Comparison of ENCODE assay signal across 13 cellular contexts in genomic region chr7:131689662-131690234, GRCh38.
"Had no signal": no experiment of that assay in that cellular context is flagged by ENCODE, and none has a peak within 500 bp of the region (broad histone marks: within the 10 kb centered on the region; RNA-seq: fewer than 3 reads in every experiment).

No MANE protein-coding gene starts in this region.

- H3K27ac ChIP-seq: brain microvascular endothelial cell, KMS-11, SJCRH30, SK-N-MC, WERI-Rb-1 had no signal

- H3K9me3 ChIP-seq: SJCRH30 had no signal

- H3K36me3 ChIP-seq: brain microvascular endothelial cell, SJCRH30, WERI-Rb-1 had no signal

- H3K9ac ChIP-seq: KMS-11 had no signal

- H3K4me1 Mint-ChIP-seq: activated CD4-positive, alpha-beta memory T cell treated with anti-CD3 and anti-CD28 coated beads, Interleukin-2, amount 10 ng/mL, durations not matched to agents 7 days and 5 days had no signal

- H3K27ac Mint-ChIP-seq: activated CD4-positive, alpha-beta memory T cell treated with anti-CD3 and anti-CD28 coated beads, Interleukin-2, amount 10 ng/mL, durations not matched to agents 7 days and 5 days; activated CD8-positive, alpha-beta memory T cell treated with anti-CD3 and anti-CD28 coated beads, Interleukin-2, amount 10 ng/mL, durations not matched to agents 7 days and 5 days; activated naive CD4-positive, alpha-beta T cell treated with anti-CD3 and anti-CD28 coated beads, Interleukin-2, amount 10 ng/mL, durations not matched to agents 7 days and 5 days; activated naive CD8-positive, alpha-beta T cell; activated naive CD8-positive, alpha-beta T cell treated with anti-CD3 and anti-CD28 coated beads, Interleukin-2, amount 50 U/mL, for 24 hours had no signal

- H3K4me3 ChIP-seq: SJCRH30, SK-N-MC had no signal

- H3K4me2 ChIP-seq: KMS-11 had no signal

- H3K9me3 Mint-ChIP-seq: activated CD4-positive, alpha-beta memory T cell treated with anti-CD3 and anti-CD28 coated beads, Interleukin-2, amount 10 ng/mL, durations not matched to agents 7 days and 5 days; activated naive CD4-positive, alpha-beta T cell treated with anti-CD3 and anti-CD28 coated beads, Interleukin-2, amount 10 ng/mL, durations not matched to agents 7 days and 5 days; activated naive CD8-positive, alpha-beta T cell treated with anti-CD3 and anti-CD28 coated beads, Interleukin-2, amount 50 U/mL, for 24 hours had no signal

- DNase-seq: NCI-H1436 treated with DMSO at 0.1 percent for 48 hours, NCI-H446 treated with DMSO at 0.1 percent for 48 hours, NCI-H524 treated with DMSO at 0.1 percent for 48 hours had no signal

- H3K27me3 ChIP-seq: brain microvascular endothelial cell, SJCRH30 had no signal

- H3K36me3 Mint-ChIP-seq: activated CD8-positive, alpha-beta memory T cell treated with anti-CD3 and anti-CD28 coated beads, Interleukin-2, amount 10 ng/mL, durations not matched to agents 7 days and 5 days; activated naive CD4-positive, alpha-beta T cell treated with anti-CD3 and anti-CD28 coated beads, Interleukin-2, amount 10 ng/mL, durations not matched to agents 7 days and 5 days; activated naive CD8-positive, alpha-beta T cell had no signal

- H3K4me3 Mint-ChIP-seq: activated CD4-positive, alpha-beta memory T cell treated with anti-CD3 and anti-CD28 coated beads, Interleukin-2, amount 10 ng/mL, durations not matched to agents 7 days and 5 days; activated CD8-positive, alpha-beta memory T cell treated with anti-CD3 and anti-CD28 coated beads, Interleukin-2, amount 10 ng/mL, durations not matched to agents 7 days and 5 days; activated naive CD4-positive, alpha-beta T cell treated with anti-CD3 and anti-CD28 coated beads, Interleukin-2, amount 10 ng/mL, durations not matched to agents 7 days and 5 days; activated naive CD8-positive, alpha-beta T cell; activated naive CD8-positive, alpha-beta T cell treated with anti-CD3 and anti-CD28 coated beads, Interleukin-2, amount 50 U/mL, for 24 hours had no signal

- ATAC-seq: activated naive CD8-positive, alpha-beta T cell treated with anti-CD3 and anti-CD28 coated beads, Interleukin-2, amount 50 U/mL, for 24 hours had no signal
